Comparison of ENCODE assay signal across 7 cellular contexts in genomic region chr10:34666008-34666700, GRCh38.
DNase-seq lines count a peak whose midpoint lies in the region; TF ChIP-seq lines count a peak whose summit lies in the region.

No MANE protein-coding gene starts in this region.

- H3K36me3 ChIP-seq in tibial artery, result no peaks in the 10 kb centered on the region

- intact Hi-C loops in tibial artery (cut with DNase I; ENCODE audit: low total_unique reads), result loop anchor here (10.0 kb wide), 1 partner anchor 359 kb away; no protein-coding TSS in a partner anchor

- TF ChIP-seq CTCF in GM12875 (IDR thresholded peaks at IDR 0.05; ENCODE audit: borderline replicate concordance, insufficient read depth, low read depth, low read length) (peak; percentile 48; the same call in 1 of the 2 replicates), tibial artery (IDR thresholded peaks at IDR 0.05) (peak; percentile 57 to 71)

- H3K27me3 ChIP-seq in tibial artery, result no peaks in the 10 kb centered on the region

- no peaks in the 10 kb centered on the region for H3K4me1 ChIP-seq in tibial artery

- DNase-seq in HCEC 1CT (peak; percentile 92), M059J (ENCODE audit: low read depth) (peak; percentile 79), amniotic stem cell (lab: John Stamatoyannopoulos, UW) (peak; percentile 92), iPS-NIHi7 (ENCODE audit: extremely low spot score) (peak; percentile 45), tibial artery (peak in 1 of 2 donors; percentile 46), NCI-H510A (lab: John Stamatoyannopoulos, UW) (no peak)

- H3K9me3 ChIP-seq in tibial artery, result no peaks in the 10 kb centered on the region

- no peak overlapping the region for H3K27ac ChIP-seq in tibial artery

- H3K4me3 ChIP-seq in GM12875 (ENCODE audit: low read depth, low read length) (no peak overlapping the region), tibial artery (no peak overlapping the region)
